Comparison of ENCODE assay signal across 21 cellular contexts in the genomic region with DNA sequence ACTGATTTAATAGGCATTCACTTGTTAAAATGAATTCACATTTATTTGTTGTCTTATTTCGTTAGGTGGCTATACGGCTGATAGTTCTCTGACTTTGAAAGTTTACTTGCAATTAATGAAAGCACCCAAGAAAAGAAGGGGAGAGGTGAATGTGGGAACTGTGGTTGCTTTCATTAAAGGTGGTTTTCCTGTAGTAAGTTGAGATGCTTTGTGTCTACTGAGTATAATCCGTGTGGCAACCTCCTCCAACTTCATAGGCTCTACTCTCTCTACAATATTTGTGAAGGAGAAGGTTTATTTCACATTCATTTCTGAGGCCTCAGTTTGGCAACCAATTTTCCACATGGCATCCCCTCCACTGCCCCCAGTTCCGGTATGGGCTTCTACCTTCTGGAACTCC. TPM values are rescaled to one million over a fixed set of nuclear protein-coding genes. Genes with fewer than 3 reads are reported as not detected.
DNase-seq lines count a peak whose midpoint lies in the region; ATAC-seq lines count a peak whose summit lies in the region.
"Had no signal": no experiment of that assay in that cellular context is flagged by ENCODE, and none has a peak within 500 bp of the region (broad histone marks: within the 10 kb centered on the region; RNA-seq: fewer than 3 reads in every experiment).

No MANE protein-coding gene starts in this region.

- peak; percentile 4 for DNase-seq in NCI-H1694 (lab: John Stamatoyannopoulos, UW)
- DNase-seq in NCI-H1694 treated with DMSO at 0.1 percent for 48 hours (lab: John Stamatoyannopoulos, UW): no peak
- DNase-seq in activated naive CD8-positive, alpha-beta T cell treated with anti-CD3 and anti-CD28 coated beads, Interleukin-2, amount 10 ng/mL, durations not matched to agents 7 days and 5 days: no peak
- no peak for DNase-seq in activated naive CD8-positive, alpha-beta T cell treated with anti-CD3 and anti-CD28 coated beads, Interleukin-2, amount 50 U/mL, for 24 hours
- DNase-seq in T-cell: no peak
- peak in 2 of 9 donors; percentile 21 to 23 for DNase-seq in naive thymus-derived CD4-positive, alpha-beta T cell
- DNase-seq in OCI-M1 (lab: John Stamatoyannopoulos, UW): no peak
- DNase-seq: AML-193; CD4-positive, alpha-beta T cell; DMS153; DMS79; GF-D8; GOT3; H7; HFFc6 had no signal

- H3K27me3 ChIP-seq in naive thymus-derived CD4-positive, alpha-beta T cell (ENCODE audit: control insufficient read depth in 2 of 2, insufficient read depth in 2 of 2, low read length in 2 of 2): no peaks in the 10 kb centered on the region

- H3K36me3 ChIP-seq in naive thymus-derived CD4-positive, alpha-beta T cell (ENCODE audit: control insufficient read depth in 2 of 3, insufficient read depth in 3 of 3, low read length in 3 of 3): no peaks in the 10 kb centered on the region

- H3K36me3 Mint-ChIP-seq in activated naive CD8-positive, alpha-beta T cell treated with anti-CD3 and anti-CD28 coated beads, Interleukin-2, amount 10 ng/mL, durations not matched to agents 7 days and 5 days: peaks cover 3% of the 10 kb centered on the region
- H3K36me3 Mint-ChIP-seq in activated naive CD8-positive, alpha-beta T cell treated with anti-CD3 and anti-CD28 coated beads, Interleukin-2, amount 50 U/mL, for 24 hours (ENCODE audit: low read depth): no peaks in the 10 kb centered on the region
- no peaks in the 10 kb centered on the region for H3K36me3 Mint-ChIP-seq in T-cell
- H3K36me3 Mint-ChIP-seq in naive thymus-derived CD4-positive, alpha-beta T cell: no peaks in the 10 kb centered on the region

- peaks cover 11% of the 10 kb centered on the region for H3K4me1 Mint-ChIP-seq in activated naive CD8-positive, alpha-beta T cell treated with anti-CD3 and anti-CD28 coated beads, Interleukin-2, amount 10 ng/mL, durations not matched to agents 7 days and 5 days
- H3K4me1 Mint-ChIP-seq in activated naive CD8-positive, alpha-beta T cell treated with anti-CD3 and anti-CD28 coated beads, Interleukin-2, amount 50 U/mL, for 24 hours: peaks cover 7% of the 10 kb centered on the region
- H3K4me1 Mint-ChIP-seq in T-cell: peaks cover 9 to 14% (median 12%) of the 10 kb centered on the region in 3 donors
- peaks cover 3 to 13% (median 11%) of the 10 kb centered on the region in 7 donors for H3K4me1 Mint-ChIP-seq in naive thymus-derived CD4-positive, alpha-beta T cell

- H3K27ac Mint-ChIP-seq in activated naive CD8-positive, alpha-beta T cell treated with anti-CD3 and anti-CD28 coated beads, Interleukin-2, amount 10 ng/mL, durations not matched to agents 7 days and 5 days: no peak overlapping the region
- no peak overlapping the region for H3K27ac Mint-ChIP-seq in activated naive CD8-positive, alpha-beta T cell treated with anti-CD3 and anti-CD28 coated beads, Interleukin-2, amount 50 U/mL, for 24 hours
- no peak overlapping the region for H3K27ac Mint-ChIP-seq in T-cell
- H3K27ac Mint-ChIP-seq in naive thymus-derived CD4-positive, alpha-beta T cell: no peak overlapping the region
- H3K27ac Mint-ChIP-seq: CD4-positive, alpha-beta T cell; HFFc6 had no signal

- CTCF ChIA-PET in T-cell (lab: Charles Lee): no interaction called here
- CTCF ChIA-PET in naive thymus-derived CD4-positive, alpha-beta T cell (lab: Charles Lee): no interaction called here

- H3K9me3 Mint-ChIP-seq in activated naive CD8-positive, alpha-beta T cell treated with anti-CD3 and anti-CD28 coated beads, Interleukin-2, amount 10 ng/mL, durations not matched to agents 7 days and 5 days: peaks cover 2% of the 10 kb centered on the region
- no peaks in the 10 kb centered on the region for H3K9me3 Mint-ChIP-seq in activated naive CD8-positive, alpha-beta T cell treated with anti-CD3 and anti-CD28 coated beads, Interleukin-2, amount 50 U/mL, for 24 hours
- H3K9me3 Mint-ChIP-seq in T-cell: peaks cover 0 to 4% (median 0%) of the 10 kb centered on the region in 3 donors
- H3K9me3 Mint-ChIP-seq in naive thymus-derived CD4-positive, alpha-beta T cell: peaks cover 0 to 16% (median 5%) of the 10 kb centered on the region in 11 donors
- H3K9me3 Mint-ChIP-seq: HFFc6 had no signal

- H3K27me3 Mint-ChIP-seq in activated naive CD8-positive, alpha-beta T cell treated with anti-CD3 and anti-CD28 coated beads, Interleukin-2, amount 10 ng/mL, durations not matched to agents 7 days and 5 days: peaks cover 73% of the 10 kb centered on the region
- peaks cover 50% of the 10 kb centered on the region for H3K27me3 Mint-ChIP-seq in activated naive CD8-positive, alpha-beta T cell treated with anti-CD3 and anti-CD28 coated beads, Interleukin-2, amount 50 U/mL, for 24 hours
- peaks cover 45 to 51% of the 10 kb centered on the region in 2 donors for H3K27me3 Mint-ChIP-seq in T-cell
- peaks cover 32 to 77% (median 65%) of the 10 kb centered on the region in 5 donors for H3K27me3 Mint-ChIP-seq in naive thymus-derived CD4-positive, alpha-beta T cell

- no peaks in the 10 kb centered on the region for H3K9me3 ChIP-seq in naive thymus-derived CD4-positive, alpha-beta T cell (ENCODE audit: control insufficient read depth in 2 of 3, low read length in 3 of 3)
- H3K9me3 ChIP-seq: A549 had no signal

- H3K4me1 ChIP-seq in naive thymus-derived CD4-positive, alpha-beta T cell (ENCODE audit: control insufficient read depth in 2 of 2, insufficient read depth in 2 of 2, low read length in 2 of 2): peaks cover 0 to 8% of the 10 kb centered on the region in 2 donors
- H3K4me1 ChIP-seq: A549 had no signal

- no peak overlapping the region for H3K27ac ChIP-seq in naive thymus-derived CD4-positive, alpha-beta T cell (ENCODE audit: low read depth, low read length)
- H3K27ac ChIP-seq: 22Rv1, A549, C4-2B, HL-60 had no signal

- POLR2A ChIA-PET in activated naive CD8-positive, alpha-beta T cell treated with anti-CD3 and anti-CD28 coated beads, Interleukin-2, amount 10 ng/mL, durations not matched to agents 7 days and 5 days (lab: Charles Lee): no interaction called here
- POLR2A ChIA-PET in T-cell (lab: Charles Lee): no interaction called here
- POLR2A ChIA-PET in naive thymus-derived CD4-positive, alpha-beta T cell (lab: Charles Lee): no interaction called here

- intact Hi-C loops in naive thymus-derived CD4-positive, alpha-beta T cell (cut with micrococcal nuclease): no loop called here

- peak overlapping the region; percentile 59 for H3K4me3 Mint-ChIP-seq in activated naive CD8-positive, alpha-beta T cell treated with anti-CD3 and anti-CD28 coated beads, Interleukin-2, amount 10 ng/mL, durations not matched to agents 7 days and 5 days
- no peak overlapping the region for H3K4me3 Mint-ChIP-seq in activated naive CD8-positive, alpha-beta T cell treated with anti-CD3 and anti-CD28 coated beads, Interleukin-2, amount 50 U/mL, for 24 hours
- H3K4me3 Mint-ChIP-seq in T-cell: no peak overlapping the region
- H3K4me3 Mint-ChIP-seq in naive thymus-derived CD4-positive, alpha-beta T cell: peak overlapping the region in 1 of 10 donors; percentile 28
- H3K4me3 Mint-ChIP-seq: CD4-positive, alpha-beta T cell; HFFc6 had no signal

- ATAC-seq in activated naive CD8-positive, alpha-beta T cell treated with anti-CD3 and anti-CD28 coated beads, Interleukin-2, amount 10 ng/mL, durations not matched to agents 7 days and 5 days (ENCODE audit: low read depth): peak; percentile 47
- no peak for ATAC-seq in activated naive CD8-positive, alpha-beta T cell treated with anti-CD3 and anti-CD28 coated beads, Interleukin-2, amount 50 U/mL, for 24 hours
- ATAC-seq in T-cell (replicated peaks in 1 of 4): peak in 3 of 4 experiments; percentile 20 to 75 (median 42)
- peak; percentile 50 for ATAC-seq in naive thymus-derived CD4-positive, alpha-beta T cell
- ATAC-seq in HG03342 (IDR thresholded peaks at IDR 0.05; ENCODE audit: unreplicated experiment): no peak
- ATAC-seq: A549, HCT116 had no signal

- H3K4me3 ChIP-seq in naive thymus-derived CD4-positive, alpha-beta T cell (ENCODE audit: low read length): no peak overlapping the region
- H3K4me3 ChIP-seq: A549 had no signal

RNA-seq across cellular contexts. Expression of a gene that starts 12.8 kb away (rescaled TPM):
- 1 to 10 TPM; 5.4 to 5.6 TPM for total RNA-seq in activated naive CD8-positive, alpha-beta T cell treated with anti-CD3 and anti-CD28 coated beads, Interleukin-2, amount 10 ng/mL, durations not matched to agents 7 days and 5 days
- 1 to 10 TPM; 1.0 to 4.6 (median 3.7) TPM for total RNA-seq in T-cell
- total RNA-seq in naive thymus-derived CD4-positive, alpha-beta T cell: 1 to 10 TPM; 2.0 to 6.1 (median 2.7) TPM
- 1 to 10 TPM; 1.4 to 2.3 TPM for polyA plus RNA-seq in naive thymus-derived CD4-positive, alpha-beta T cell

Comparison
In these comparisons a context has a peak if more than half of its experiments do, and no peak if none do; other contexts are left out.
1. ATAC-seq: peak in activated naive CD8-positive, alpha-beta T cell treated with anti-CD3 and anti-CD28 coated beads, Interleukin-2, amount 10 ng/mL, durations not matched to agents 7 days and 5 days (single experiment), T-cell (3 of 4) and naive thymus-derived CD4-positive, alpha-beta T cell (single experiment); none in activated naive CD8-positive, alpha-beta T cell treated with anti-CD3 and anti-CD28 coated beads, Interleukin-2, amount 50 U/mL, for 24 hours (single experiment) and HG03342 (single experiment).